ENCODE assay signal across 9 cellular contexts in the genomic region with DNA sequence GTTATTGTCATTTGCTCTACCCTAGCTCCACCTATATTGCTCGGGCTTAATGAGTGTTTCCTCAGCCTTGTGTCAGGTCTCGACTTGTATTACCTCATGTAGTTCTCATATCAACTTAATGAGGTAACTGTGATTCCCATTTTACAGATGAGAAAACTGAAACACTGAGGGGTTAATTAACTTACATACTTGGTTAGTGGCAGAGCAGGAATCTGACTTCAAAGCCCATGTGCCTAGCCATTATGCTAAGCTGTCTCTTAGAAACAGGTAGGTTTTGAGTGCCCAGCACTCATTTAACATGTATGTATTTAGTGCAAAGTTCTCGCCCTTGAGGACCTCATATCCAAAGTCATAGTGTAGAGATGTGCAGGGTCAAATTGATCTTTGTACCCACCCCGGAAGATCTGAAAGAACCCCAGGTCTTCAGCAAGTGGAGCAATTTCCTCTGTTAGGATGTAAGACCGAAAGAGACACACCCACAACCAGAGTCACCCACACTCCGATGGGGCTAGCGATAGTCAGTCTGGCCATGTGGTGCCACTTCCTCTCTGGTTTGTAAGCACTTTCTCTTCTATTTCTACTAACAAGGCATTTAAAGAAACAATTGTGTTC.
DNase-seq lines count a peak whose midpoint lies in the region; ATAC-seq lines count a peak whose summit lies in the region.
"Had no signal": no experiment of that assay in that cellular context is flagged by ENCODE, and none has a peak within 500 bp of the region (broad histone marks: within the 10 kb centered on the region; RNA-seq: fewer than 3 reads in every experiment).

No MANE protein-coding gene starts in this region.

- peaks cover 52 to 89% (median 75%) of the 10 kb centered on the region in 4 donors for H3K4me1 Mint-ChIP-seq in CD4-positive, CD25-positive, alpha-beta regulatory T cell

- H3K27ac ChIP-seq in CD4-positive, CD25-positive, alpha-beta regulatory T cell (ENCODE audit: insufficient read depth, low read length, poor library complexity, severe bottlenecking): peak overlapping the region; percentile 75
- H3K27ac ChIP-seq: BLaER1 had no signal

- DNase-seq in CD4-positive, CD25-positive, alpha-beta regulatory T cell: peak; percentile 49 to 96 (median 84)
- DNase-seq in Jurkat, Clone E6-1 (ENCODE audit: low read depth, low spot score): peak; percentile 92
- DNase-seq in activated CD4-positive, alpha-beta T cell treated with anti-CD3 and anti-CD28 coated beads, Interleukin-2, amount 50 U/mL, for 48 hours: peak; percentile 61 to 77
- no peak for DNase-seq in left lobe of liver (ENCODE audit: low spot score)
- DNase-seq in stimulated activated naive CD4-positive, alpha-beta T cell treated with Interleukin-2 at 50 U/mL for 16 hours (lab: John Stamatoyannopoulos, UW): peak; percentile 58
- no peak for DNase-seq in NCI-H2081 (lab: John Stamatoyannopoulos, UW)
- DNase-seq in SW 1271 (lab: John Stamatoyannopoulos, UW): no peak

- H3K4me3 ChIP-seq in CD4-positive, CD25-positive, alpha-beta regulatory T cell (ENCODE audit: low read depth, low read length): peak overlapping the region; percentile 92
- peak overlapping the region; percentile 6 for H3K4me3 ChIP-seq in Jurkat, Clone E6-1 (ENCODE audit: low read length)
- H3K4me3 ChIP-seq: BLaER1 had no signal

- peaks cover 3% of the 10 kb centered on the region for H3K36me3 Mint-ChIP-seq in CD4-positive, CD25-positive, alpha-beta regulatory T cell

- H3K9me3 ChIP-seq in CD4-positive, CD25-positive, alpha-beta regulatory T cell (ENCODE audit: control insufficient read depth in 2 of 2, low read length in 2 of 2): no peaks in the 10 kb centered on the region
- H3K9me3 ChIP-seq: BLaER1 had no signal

- H3K27me3 ChIP-seq in CD4-positive, CD25-positive, alpha-beta regulatory T cell (ENCODE audit: control insufficient read depth, insufficient read depth, low read length): no peaks in the 10 kb centered on the region
- H3K27me3 ChIP-seq: BLaER1 had no signal

- H3K27ac Mint-ChIP-seq in CD4-positive, CD25-positive, alpha-beta regulatory T cell: peak overlapping the region; percentile 84 to 99 (median 94)

- H3K36me3 ChIP-seq in CD4-positive, CD25-positive, alpha-beta regulatory T cell (ENCODE audit: control insufficient read depth, insufficient read depth, low read length): no peaks in the 10 kb centered on the region
- H3K36me3 ChIP-seq: BLaER1 had no signal

- peak overlapping the region; percentile 58 to 80 (median 60) for H3K4me3 Mint-ChIP-seq in CD4-positive, CD25-positive, alpha-beta regulatory T cell

- H3K4me1 ChIP-seq in CD4-positive, CD25-positive, alpha-beta regulatory T cell (ENCODE audit: control insufficient read depth, insufficient read depth, low read length, poor library complexity, severe bottlenecking): peaks cover 78% of the 10 kb centered on the region

- peak; percentile 79 to 83 for ATAC-seq in CD4-positive, CD25-positive, alpha-beta regulatory T cell (ENCODE audit: low read depth in 2 of 2)
- ATAC-seq in GM21515 (IDR thresholded peaks at IDR 0.05; ENCODE audit: unreplicated experiment) (peak; percentile 88), left lobe of liver (peak; percentile 57)

- H3K27me3 Mint-ChIP-seq in CD4-positive, CD25-positive, alpha-beta regulatory T cell: no peaks in the 10 kb centered on the region

- H3K9me3 Mint-ChIP-seq in CD4-positive, CD25-positive, alpha-beta regulatory T cell: peaks cover 0 to 6% (median 0%) of the 10 kb centered on the region in 7 donors

Comparison
In these comparisons a context has a peak if more than half of its experiments do, and no peak if none do; other contexts are left out.
1. DNase-seq: peak in CD4-positive, CD25-positive, alpha-beta regulatory T cell (3 of 3), Jurkat, Clone E6-1 (single experiment), activated CD4-positive, alpha-beta T cell treated with anti-CD3 and anti-CD28 coated beads, Interleukin-2, amount 50 U/mL, for 48 hours (2 of 2) and stimulated activated naive CD4-positive, alpha-beta T cell treated with Interleukin-2 at 50 U/mL for 16 hours (single experiment); none in left lobe of liver (single experiment), NCI-H2081 (0 of 2) and SW 1271 (0 of 2).
2. Peak in every context shown above with its lines, with median percentiles within 50 percentile points of each other: ATAC-seq.